In the genomic region with DNA sequence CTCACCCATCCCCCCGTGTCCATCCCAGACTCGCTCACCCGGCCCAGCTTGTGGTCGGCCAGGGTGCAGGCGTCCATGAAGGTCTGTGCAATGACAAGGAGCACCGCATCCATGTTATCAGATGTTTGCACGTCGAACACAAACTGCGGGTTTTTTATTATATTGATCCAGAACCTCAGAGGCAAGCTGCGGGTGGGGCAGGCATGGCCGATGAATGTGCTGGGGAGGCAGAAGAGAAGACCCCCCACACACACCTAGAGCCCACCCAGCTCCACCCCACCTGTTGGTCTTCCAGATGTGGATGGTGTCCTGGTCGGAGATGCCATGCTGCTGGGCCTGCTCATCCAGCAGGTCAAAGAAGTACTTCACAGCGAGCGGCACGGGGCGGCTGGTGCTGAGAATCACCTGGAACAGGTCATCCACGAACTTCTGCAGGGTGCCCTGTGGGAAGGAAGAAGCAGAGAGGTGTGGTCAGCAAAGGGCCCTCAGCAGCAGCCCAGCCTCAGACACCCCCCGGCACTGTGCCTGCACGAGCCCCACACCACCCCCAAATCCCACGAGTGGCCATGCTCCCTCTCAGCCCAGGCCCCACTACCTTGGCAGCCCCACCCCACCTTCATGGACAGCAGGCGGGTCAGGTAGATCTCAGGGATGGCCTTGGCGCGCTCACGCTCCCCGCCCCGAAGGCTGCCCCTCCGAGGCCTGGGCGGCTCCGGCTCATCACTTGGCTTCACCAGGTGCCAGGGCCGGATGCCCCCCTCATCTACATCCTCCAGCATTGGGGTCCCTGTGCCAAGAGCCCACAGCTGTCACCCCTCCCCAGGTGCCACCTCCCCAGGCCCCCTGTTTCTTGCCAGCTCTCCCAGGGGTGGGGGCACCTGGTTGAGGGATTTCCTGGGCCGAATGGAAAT, we compare ENCODE assay signal across 1 cellular context.
TF ChIP-seq lines count a peak whose summit lies in the region.

No MANE protein-coding gene starts in this region.

TF ChIP-seq in WTC11, 78 proteins besides CTCF, POLR2A, EP300 and RAD21 (continued from another document):
- TF ChIP-seq, protein P1, sequence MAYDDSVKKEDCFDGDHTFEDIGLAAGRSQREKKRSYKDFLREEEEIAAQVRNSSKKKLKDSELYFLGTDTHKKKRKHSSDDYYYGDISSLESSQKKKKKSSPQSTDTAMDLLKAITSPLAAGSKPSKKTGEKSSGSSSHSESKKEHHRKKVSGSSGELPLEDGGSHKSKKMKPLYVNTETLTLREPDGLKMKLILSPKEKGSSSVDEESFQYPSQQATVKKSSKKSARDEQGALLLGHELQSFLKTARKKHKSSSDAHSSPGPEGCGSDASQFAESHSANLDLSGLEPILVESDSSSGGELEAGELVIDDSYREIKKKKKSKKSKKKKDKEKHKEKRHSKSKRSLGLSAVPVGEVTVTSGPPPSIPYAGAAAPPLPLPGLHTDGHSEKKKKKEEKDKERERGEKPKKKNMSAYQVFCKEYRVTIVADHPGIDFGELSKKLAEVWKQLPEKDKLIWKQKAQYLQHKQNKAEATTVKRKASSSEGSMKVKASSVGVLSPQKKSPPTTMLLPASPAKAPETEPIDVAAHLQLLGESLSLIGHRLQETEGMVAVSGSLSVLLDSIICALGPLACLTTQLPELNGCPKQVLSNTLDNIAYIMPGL (CRISPR knock-in tag; IDR thresholded peaks at IDR 0.05) = no peak
